In the genomic region with DNA sequence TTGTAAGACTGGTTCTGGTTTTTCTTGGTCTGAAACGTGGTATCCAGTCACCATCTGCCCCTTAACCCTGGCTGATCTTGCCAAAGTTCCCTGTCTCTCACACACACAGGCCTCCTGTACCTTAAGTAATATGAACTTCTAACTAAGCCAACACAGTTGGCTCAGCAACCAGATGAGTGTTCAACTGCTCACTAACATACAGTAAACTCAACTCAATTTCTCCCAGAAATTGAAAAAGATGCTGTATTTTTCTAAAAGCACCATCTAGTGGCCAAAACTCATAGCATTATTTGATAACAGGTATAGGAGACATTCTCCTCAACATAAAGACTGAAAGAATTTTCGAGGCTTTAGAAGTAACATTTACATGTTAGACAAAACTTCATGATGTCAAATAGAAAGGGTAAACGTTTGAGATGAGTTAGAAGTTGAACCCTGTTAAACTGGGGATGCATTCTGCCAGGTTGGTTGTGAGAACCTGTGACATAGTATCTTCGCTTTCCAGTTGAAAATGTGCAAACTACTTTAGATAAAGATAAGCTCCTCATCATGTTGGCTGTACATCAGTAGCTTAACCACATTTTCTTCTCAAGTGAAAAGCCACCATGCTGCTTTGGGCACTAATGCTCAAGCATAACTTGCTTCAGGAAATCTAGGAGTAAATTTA, we compare ENCODE assay signal across 8 cellular contexts. TPM values are rescaled to one million over a fixed set of nuclear protein-coding genes. Genes with fewer than 3 reads are reported as not detected.
DNase-seq lines count a peak whose midpoint lies in the region; ATAC-seq and TF ChIP-seq lines count a peak whose summit lies in the region.

No MANE protein-coding gene starts in this region.

- peak; percentile 7 to 49 for DNase-seq in NCI-H446 (lab: John Stamatoyannopoulos, UW)
- no peak for DNase-seq in NCI-H446 treated with DMSO at 0.1 percent for 48 hours (lab: John Stamatoyannopoulos, UW)
- DNase-seq in MV-4-11 (lab: John Stamatoyannopoulos, UW): peak; percentile 25
- no peak for DNase-seq in body of pancreas
- DNase-seq in upper lobe of left lung: no peak
- no peak for DNase-seq in AG08396 (ENCODE audit: low spot score)

- intact Hi-C loops in body of pancreas (cut with DNase I): loop anchor here (10.0 kb wide), 1 partner anchor 110 kb away; no protein-coding TSS in a partner anchor

- no peak for TF ChIP-seq EP300 in upper lobe of left lung (IDR thresholded peaks at IDR 0.05)

- no peak for TF ChIP-seq POLR2A in body of pancreas (IDR thresholded peaks at IDR 0.05)
- TF ChIP-seq POLR2A in upper lobe of left lung (IDR thresholded peaks at IDR 0.05): no peak

- H3K4me3 ChIP-seq in body of pancreas (no peak overlapping the region), liver (ENCODE audit: low read depth in 1 of 3, low read length in 3 of 3) (no peak overlapping the region), upper lobe of left lung (no peak overlapping the region)

- H3K27me3 ChIP-seq in body of pancreas (no peaks in the 10 kb centered on the region), liver (ENCODE audit: control insufficient read depth in 4 of 4, insufficient read depth in 4 of 4, low read length in 3 of 4) (no peaks in the 10 kb centered on the region), upper lobe of left lung (no peaks in the 10 kb centered on the region)

- peak; percentile 42 for ATAC-seq in body of pancreas
- peak in 1 of 2 donors; percentile 31 for ATAC-seq in upper lobe of left lung (ENCODE audit: low FRiP score in 2 of 2)
- no peak for ATAC-seq in GM19452 (IDR thresholded peaks at IDR 0.05; ENCODE audit: unreplicated experiment)

- H3K27ac ChIP-seq in body of pancreas: no peak overlapping the region
- H3K27ac ChIP-seq in liver (ENCODE audit: low read depth in 1 of 2, low read length in 2 of 2): peak overlapping the region; percentile 4 to 22
- H3K27ac ChIP-seq in upper lobe of left lung: no peak overlapping the region

- H3K36me3 ChIP-seq in body of pancreas (replicated peaks in 1 of 2; ENCODE audit: insufficient read depth in 1 of 2, low read depth in 2 of 2) (peaks cover 0 to 2% of the 10 kb centered on the region in 2 donors), liver (ENCODE audit: control insufficient read depth in 4 of 4, insufficient read depth in 3 of 4, low read depth in 1 of 4, low read length in 3 of 4) (peaks cover 3 to 12% (median 5%) of the 10 kb centered on the region in 4 donors), upper lobe of left lung (peaks cover 9 to 33% (median 15%) of the 10 kb centered on the region in 4 donors)

- TF ChIP-seq RAD21 in liver (IDR thresholded peaks at IDR 0.05): peak; percentile 73 to 78

- H3K9me3 ChIP-seq in body of pancreas: no peaks in the 10 kb centered on the region
- no peaks in the 10 kb centered on the region for H3K9me3 ChIP-seq in liver (ENCODE audit: control insufficient read depth in 4 of 4, low read length in 3 of 4)
- H3K9me3 ChIP-seq in upper lobe of left lung: no peaks in the 10 kb centered on the region

- TF ChIP-seq CTCF in body of pancreas (IDR thresholded peaks at IDR 0.05): peak; percentile 36 to 59 (median 53)
- TF ChIP-seq CTCF in liver (IDR thresholded peaks at IDR 0.05; ENCODE audit: low read depth, low read length, missing input control): peak; percentile 42
- TF ChIP-seq CTCF in upper lobe of left lung (IDR thresholded peaks at IDR 0.05): peak in 4 of 6 experiments; percentile 35 to 54 (median 48)

- H3K9ac ChIP-seq in liver (ENCODE audit: low read depth in 1 of 2, low read length in 2 of 2): peak overlapping the region in 1 of 2 donors; percentile 26

- WGBS in body of pancreas, 2 donors: 52 to 62% methylated on average over 4 of the region's 4 CpGs
- 55% methylated on average over 4 of the region's 4 CpGs for WGBS in liver
- 48 to 51% methylated on average over 4 of the region's 4 CpGs for WGBS in upper lobe of left lung, 2 donors

- no peaks in the 10 kb centered on the region for H3K4me1 ChIP-seq in body of pancreas
- H3K4me1 ChIP-seq in liver (ENCODE audit: control insufficient read depth in 4 of 4, insufficient read depth in 4 of 4, low read length in 3 of 4): peaks cover 3 to 18% (median 14%) of the 10 kb centered on the region in 4 donors
- peaks cover 0 to 9% (median 6%) of the 10 kb centered on the region in 4 donors for H3K4me1 ChIP-seq in upper lobe of left lung

TF ChIP-seq in liver, 16 proteins besides CTCF, POLR2A, EP300 and RAD21:
- TF ChIP-seq HNF4A (conservative IDR thresholded peaks at IDR 0.05): no peak
- TF ChIP-seq RXRA (IDR thresholded peaks at IDR 0.05): no peak
- TF ChIP-seq, protein P1, sequence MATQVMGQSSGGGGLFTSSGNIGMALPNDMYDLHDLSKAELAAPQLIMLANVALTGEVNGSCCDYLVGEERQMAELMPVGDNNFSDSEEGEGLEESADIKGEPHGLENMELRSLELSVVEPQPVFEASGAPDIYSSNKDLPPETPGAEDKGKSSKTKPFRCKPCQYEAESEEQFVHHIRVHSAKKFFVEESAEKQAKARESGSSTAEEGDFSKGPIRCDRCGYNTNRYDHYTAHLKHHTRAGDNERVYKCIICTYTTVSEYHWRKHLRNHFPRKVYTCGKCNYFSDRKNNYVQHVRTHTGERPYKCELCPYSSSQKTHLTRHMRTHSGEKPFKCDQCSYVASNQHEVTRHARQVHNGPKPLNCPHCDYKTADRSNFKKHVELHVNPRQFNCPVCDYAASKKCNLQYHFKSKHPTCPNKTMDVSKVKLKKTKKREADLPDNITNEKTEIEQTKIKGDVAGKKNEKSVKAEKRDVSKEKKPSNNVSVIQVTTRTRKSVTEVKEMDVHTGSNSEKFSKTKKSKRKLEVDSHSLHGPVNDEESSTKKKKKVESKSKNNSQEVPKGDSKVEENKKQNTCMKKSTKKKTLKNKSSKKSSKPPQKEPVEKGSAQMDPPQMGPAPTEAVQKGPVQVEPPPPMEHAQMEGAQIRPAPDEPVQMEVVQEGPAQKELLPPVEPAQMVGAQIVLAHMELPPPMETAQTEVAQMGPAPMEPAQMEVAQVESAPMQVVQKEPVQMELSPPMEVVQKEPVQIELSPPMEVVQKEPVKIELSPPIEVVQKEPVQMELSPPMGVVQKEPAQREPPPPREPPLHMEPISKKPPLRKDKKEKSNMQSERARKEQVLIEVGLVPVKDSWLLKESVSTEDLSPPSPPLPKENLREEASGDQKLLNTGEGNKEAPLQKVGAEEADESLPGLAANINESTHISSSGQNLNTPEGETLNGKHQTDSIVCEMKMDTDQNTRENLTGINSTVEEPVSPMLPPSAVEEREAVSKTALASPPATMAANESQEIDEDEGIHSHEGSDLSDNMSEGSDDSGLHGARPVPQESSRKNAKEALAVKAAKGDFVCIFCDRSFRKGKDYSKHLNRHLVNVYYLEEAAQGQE (IDR thresholded peaks at IDR 0.05): no peak
- TF ChIP-seq FOXA2 (IDR thresholded peaks at IDR 0.05): no peak
- TF ChIP-seq, protein P2, sequence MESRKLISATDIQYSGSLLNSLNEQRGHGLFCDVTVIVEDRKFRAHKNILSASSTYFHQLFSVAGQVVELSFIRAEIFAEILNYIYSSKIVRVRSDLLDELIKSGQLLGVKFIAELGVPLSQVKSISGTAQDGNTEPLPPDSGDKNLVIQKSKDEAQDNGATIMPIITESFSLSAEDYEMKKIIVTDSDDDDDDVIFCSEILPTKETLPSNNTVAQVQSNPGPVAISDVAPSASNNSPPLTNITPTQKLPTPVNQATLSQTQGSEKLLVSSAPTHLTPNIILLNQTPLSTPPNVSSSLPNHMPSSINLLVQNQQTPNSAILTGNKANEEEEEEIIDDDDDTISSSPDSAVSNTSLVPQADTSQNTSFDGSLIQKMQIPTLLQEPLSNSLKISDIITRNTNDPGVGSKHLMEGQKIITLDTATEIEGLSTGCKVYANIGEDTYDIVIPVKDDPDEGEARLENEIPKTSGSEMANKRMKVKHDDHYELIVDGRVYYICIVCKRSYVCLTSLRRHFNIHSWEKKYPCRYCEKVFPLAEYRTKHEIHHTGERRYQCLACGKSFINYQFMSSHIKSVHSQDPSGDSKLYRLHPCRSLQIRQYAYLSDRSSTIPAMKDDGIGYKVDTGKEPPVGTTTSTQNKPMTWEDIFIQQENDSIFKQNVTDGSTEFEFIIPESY (IDR thresholded peaks at IDR 0.05): no peak
- no peak for TF ChIP-seq JUND (IDR thresholded peaks at IDR 0.05)
TF ChIP-seq in liver: peak in this region for 0.

RNA-seq across cellular contexts. Expression of a gene that starts 31.2 kb away (rescaled TPM):
- 100 to 1,000 TPM in 1 of 2 donors, 10 to 100 TPM in 1; 92.6 to 185 TPM for total RNA-seq in body of pancreas
- total RNA-seq in liver: 10 to 100 TPM; 36.2 to 82.1 TPM
- 10 to 100 TPM; 42.5 to 87.5 TPM for polyA plus RNA-seq in liver
- total RNA-seq in upper lobe of left lung: 100 to 1,000 TPM; 132 to 305 (median 216) TPM

Comparison
In these comparisons a context has a peak if more than half of its experiments do, and no peak if none do; other contexts are left out.
1. DNase-seq: peak in NCI-H446 (2 of 2) and MV-4-11 (single experiment); none in NCI-H446 treated with DMSO at 0.1 percent for 48 hours (single experiment), body of pancreas (0 of 4), upper lobe of left lung (0 of 2) and AG08396 (single experiment).
2. H3K27ac ChIP-seq: peak in liver (2 of 2); none in body of pancreas (0 of 4) and upper lobe of left lung (0 of 4).
3. Peak in every context shown above with its lines, with median percentiles within 50 percentile points of each other: CTCF ChIP-seq.